9 cellular contexts compared by ENCODE assay signal in genomic region chr6:111992851-111993250, GRCh38.
A peak's percentile ranks its signal among the peaks of the same experiment; 100 is the strongest.
DNase-seq lines count a peak whose midpoint lies in the region; TF ChIP-seq lines count a peak whose summit lies in the region.
"Had no signal": no experiment of that assay in that cellular context is flagged by ENCODE, and none has a peak within 500 bp of the region (broad histone marks: within the 10 kb centered on the region; RNA-seq: fewer than 3 reads in every experiment).

No MANE protein-coding gene starts in this region.

- H3K36me3 ChIP-seq in testis (ENCODE audit: low read depth, missing control alignments): no peaks in the 10 kb centered on the region

- H3K4me1 ChIP-seq in testis: no peaks in the 10 kb centered on the region

- H3K9me3 Mint-ChIP-seq in activated T-helper 2 cell treated with anti-CD3 and anti-CD28 coated beads, Interferon-gamma antibody, Interleukin-2, Interleukin-4, amounts not matched to agents 10 μg/mL and 5 μg/mL and 100 μg/mL, durations not matched to agents 14 hours and 24 hours and 36 hours: no peaks in the 10 kb centered on the region

- no peaks in the 10 kb centered on the region for H3K27me3 ChIP-seq in testis

- peak overlapping the region; percentile 63 for H3K27ac Mint-ChIP-seq in activated T-helper 2 cell treated with anti-CD3 and anti-CD28 coated beads, Interferon-gamma antibody, Interleukin-2, Interleukin-4, amounts not matched to agents 10 μg/mL and 5 μg/mL and 100 μg/mL, durations not matched to agents 14 hours and 24 hours and 36 hours

- no peak overlapping the region for H3K4me3 ChIP-seq in testis

- peaks cover 66% of the 10 kb centered on the region for H3K4me1 Mint-ChIP-seq in activated T-helper 2 cell treated with anti-CD3 and anti-CD28 coated beads, Interferon-gamma antibody, Interleukin-2, Interleukin-4, amounts not matched to agents 10 μg/mL and 5 μg/mL and 100 μg/mL, durations not matched to agents 14 hours and 24 hours and 36 hours (ENCODE audit: low read depth)

- DNase-seq in DMS53 (lab: John Stamatoyannopoulos, UW): peak; percentile 16
- no peak for DNase-seq in DMS53 treated with DMSO at 0.1 percent for 48 hours (lab: John Stamatoyannopoulos, UW; ENCODE audit: unreplicated experiment)
- DNase-seq in M059J (ENCODE audit: low read depth): peak; percentile 49
- peak; percentile 33 for DNase-seq in activated T-helper 2 cell treated with anti-CD3 and anti-CD28 coated beads, Interferon-gamma antibody, Interleukin-2, Interleukin-4, amounts not matched to agents 10 μg/mL and 5 μg/mL and 100 μg/mL, durations not matched to agents 14 hours and 24 hours and 36 hours (ENCODE audit: low spot score)
- peak; percentile 26 to 53 for DNase-seq in stimulated activated CD4-positive, alpha-beta T cell treated with anti-CD3 and anti-CD28 coated beads, Interleukin-4, amount 100 ng/mL, for 4 hours
- DNase-seq in DMS 273 treated with DMSO at 0.1 percent for 48 hours (lab: John Stamatoyannopoulos, UW): no peak
- no peak for DNase-seq in NCI-H2029 (lab: John Stamatoyannopoulos, UW)
- no peak for DNase-seq in testis

- H3K36me3 Mint-ChIP-seq in activated T-helper 2 cell treated with anti-CD3 and anti-CD28 coated beads, Interferon-gamma antibody, Interleukin-2, Interleukin-4, amounts not matched to agents 10 μg/mL and 5 μg/mL and 100 μg/mL, durations not matched to agents 14 hours and 24 hours and 36 hours (ENCODE audit: low read depth): no peaks in the 10 kb centered on the region

- H3K4me3 Mint-ChIP-seq in activated T-helper 2 cell treated with anti-CD3 and anti-CD28 coated beads, Interferon-gamma antibody, Interleukin-2, Interleukin-4, amounts not matched to agents 10 μg/mL and 5 μg/mL and 100 μg/mL, durations not matched to agents 14 hours and 24 hours and 36 hours (ENCODE audit: low read depth): no peak overlapping the region

- TF ChIP-seq CTCF in testis (IDR thresholded peaks at IDR 0.05): no peak

- no peak for TF ChIP-seq POLR2A in testis (IDR thresholded peaks at IDR 0.05)

- no peaks in the 10 kb centered on the region for H3K9me3 ChIP-seq in testis

- H3K27me3 Mint-ChIP-seq in activated T-helper 2 cell treated with anti-CD3 and anti-CD28 coated beads, Interferon-gamma antibody, Interleukin-2, Interleukin-4, amounts not matched to agents 10 μg/mL and 5 μg/mL and 100 μg/mL, durations not matched to agents 14 hours and 24 hours and 36 hours (ENCODE audit: low read depth): no peaks in the 10 kb centered on the region

- H3K27ac ChIP-seq in testis: no peak overlapping the region
- H3K27ac ChIP-seq: 22Rv1 had no signal

- intact Hi-C loops in activated T-helper 2 cell treated with anti-CD3 and anti-CD28 coated beads, Interferon-gamma antibody, Interleukin-2, Interleukin-4, amounts not matched to agents 10 μg/mL and 5 μg/mL and 100 μg/mL, durations not matched to agents 14 hours and 24 hours and 36 hours (cut with micrococcal nuclease): loop anchor here (1.0 to 10.0 kb wide), 8 partner anchors 20 to 736 kb away; partner anchors contain the start of genes FYN and REV3L
- intact Hi-C loops in testis (cut with DNase I; ENCODE audit: low total_unique reads): no loop called here

- WGBS in testis, 2 donors: 82 to 89% methylated on average over 4 of the region's 4 CpGs

Comparison
In these comparisons a context has a peak if more than half of its experiments do, and no peak if none do; other contexts are left out.
1. DNase-seq: peak in DMS53 (single experiment), M059J (single experiment), activated T-helper 2 cell treated with anti-CD3 and anti-CD28 coated beads, Interferon-gamma antibody, Interleukin-2, Interleukin-4, amounts not matched to agents 10 μg/mL and 5 μg/mL and 100 μg/mL, durations not matched to agents 14 hours and 24 hours and 36 hours (single experiment) and stimulated activated CD4-positive, alpha-beta T cell treated with anti-CD3 and anti-CD28 coated beads, Interleukin-4, amount 100 ng/mL, for 4 hours (2 of 2); none in DMS53 treated with DMSO at 0.1 percent for 48 hours (single experiment), DMS 273 treated with DMSO at 0.1 percent for 48 hours (single experiment), NCI-H2029 (single experiment) and testis (single experiment).